1 cellular context compared by ENCODE assay signal in genomic region chr16:78770353-78771091, GRCh38.
TF ChIP-seq lines count a peak whose summit lies in the region.

No MANE protein-coding gene starts in this region.

TF ChIP-seq in HepG2, 621 proteins besides CTCF, POLR2A, EP300 and RAD21 (continued from another document and continues in another):
- TF ChIP-seq CENPX (CRISPR knock-in tag; IDR thresholded peaks at IDR 0.05): no peak
- no peak for TF ChIP-seq NFRKB (IDR thresholded peaks at IDR 0.05)
- 0 out of 2 replicates have a peak, but pooled peaks have one; percentile 64 for TF ChIP-seq SAFB2 (CRISPR knock-in tag; IDR thresholded peaks at IDR 0.05; ENCODE audit: borderline replicate concordance, low read depth)
- peak; percentile 64; the same call in 1 of the 2 replicates for TF ChIP-seq ZNF556 (CRISPR knock-in tag; IDR thresholded peaks at IDR 0.05; ENCODE audit: borderline replicate concordance)
- no peak for TF ChIP-seq ZNF703 (CRISPR knock-in tag; IDR thresholded peaks at IDR 0.05; ENCODE audit: borderline replicate concordance)
- TF ChIP-seq CBFB (CRISPR knock-in tag; IDR thresholded peaks at IDR 0.05): no peak
- no peak for TF ChIP-seq ZBTB3 (CRISPR knock-in tag; IDR thresholded peaks at IDR 0.05; ENCODE audit: borderline replicate concordance, low read depth)
- TF ChIP-seq ZNF576 (CRISPR knock-in tag; IDR thresholded peaks at IDR 0.05): no peak
- 0 out of 2 replicates have a peak, but pooled peaks have one; percentile 18 for TF ChIP-seq MEF2D (CRISPR knock-in tag; IDR thresholded peaks at IDR 0.05)
- TF ChIP-seq GLMP (CRISPR knock-in tag; IDR thresholded peaks at IDR 0.05; ENCODE audit: borderline replicate concordance): no peak
- TF ChIP-seq PRDM4 (CRISPR knock-in tag; IDR thresholded peaks at IDR 0.05; ENCODE audit: borderline replicate concordance): no peak
- no peak for TF ChIP-seq SIX1 (CRISPR knock-in tag; IDR thresholded peaks at IDR 0.05; ENCODE audit: borderline replicate concordance)
- TF ChIP-seq KDM3A (CRISPR knock-in tag; IDR thresholded peaks at IDR 0.05; ENCODE audit: low read depth): peak; percentile 60; the same call in 1 of the 2 replicates
- no peak for TF ChIP-seq DZIP1 (CRISPR knock-in tag; IDR thresholded peaks at IDR 0.05)
- TF ChIP-seq PCBP1 (IDR thresholded peaks at IDR 0.05; ENCODE audit: borderline replicate concordance, low read depth, low read length): no peak
- peak; percentile 39; the same call in 1 of the 2 replicates for TF ChIP-seq ZFY (CRISPR knock-in tag; IDR thresholded peaks at IDR 0.05)
- peak; percentile 61; the same call in 1 of the 2 replicates for TF ChIP-seq ZNF501 (CRISPR knock-in tag; IDR thresholded peaks at IDR 0.05)
- no peak for TF ChIP-seq GFI1 (CRISPR knock-in tag; IDR thresholded peaks at IDR 0.05; ENCODE audit: borderline replicate concordance)
- peak; percentile 87; the same call in 1 of the 2 replicates for TF ChIP-seq CBX5 (CRISPR knock-in tag; IDR thresholded peaks at IDR 0.05; ENCODE audit: borderline replicate concordance)
- TF ChIP-seq ZNF839 (CRISPR knock-in tag; IDR thresholded peaks at IDR 0.05; ENCODE audit: borderline replicate concordance): no peak
- no peak for TF ChIP-seq ZNF3 (CRISPR knock-in tag; IDR thresholded peaks at IDR 0.05)
- TF ChIP-seq NR2F6 (IDR thresholded peaks at IDR 0.05): no peak
- TF ChIP-seq NR2F6 (CRISPR knock-in tag; IDR thresholded peaks at IDR 0.05): no peak
- no peak for TF ChIP-seq SATB2 (CRISPR knock-in tag; IDR thresholded peaks at IDR 0.05)
- TF ChIP-seq KLF15 (CRISPR knock-in tag; IDR thresholded peaks at IDR 0.05; ENCODE audit: borderline replicate concordance): no peak; the same call in 1 of the 2 replicates
- TF ChIP-seq TOPORS (CRISPR knock-in tag; IDR thresholded peaks at IDR 0.05): no peak
- TF ChIP-seq ZFP36L2 (CRISPR knock-in tag; IDR thresholded peaks at IDR 0.05): no peak
- TF ChIP-seq MIER3 (CRISPR knock-in tag; IDR thresholded peaks at IDR 0.05; ENCODE audit: borderline replicate concordance): peak; percentile 82
- no peak for TF ChIP-seq STAT6 (CRISPR knock-in tag; IDR thresholded peaks at IDR 0.05; ENCODE audit: borderline replicate concordance)
- peak; percentile 42; the same call in 1 of the 2 replicates for TF ChIP-seq ZNF574 (CRISPR knock-in tag; IDR thresholded peaks at IDR 0.05)
- TF ChIP-seq ZNF670 (CRISPR knock-in tag; IDR thresholded peaks at IDR 0.05; ENCODE audit: borderline replicate concordance): no peak
- TF ChIP-seq GABPB1 (CRISPR knock-in tag; IDR thresholded peaks at IDR 0.05): peak; percentile 46
- TF ChIP-seq DR1 (CRISPR knock-in tag; IDR thresholded peaks at IDR 0.05): 0 out of 2 replicates have a peak, but pooled peaks have one; percentile 33
- no peak for TF ChIP-seq LRRFIP1 (CRISPR knock-in tag; conservative IDR thresholded peaks at IDR 0.05)
- no peak for TF ChIP-seq ZNF326 (CRISPR knock-in tag; IDR thresholded peaks at IDR 0.05; ENCODE audit: borderline replicate concordance)
- 0 out of 2 replicates have a peak, but pooled peaks have one; percentile 39 for TF ChIP-seq ZNF547 (CRISPR knock-in tag; IDR thresholded peaks at IDR 0.05)
- peak; percentile 53 for TF ChIP-seq TEAD3 (CRISPR knock-in tag; optimal IDR thresholded peaks at IDR 0.05; ENCODE audit: borderline replicate concordance)
- no peak for TF ChIP-seq ZC3H13 (CRISPR knock-in tag; IDR thresholded peaks at IDR 0.05)
- no peak for TF ChIP-seq NFE2 (CRISPR knock-in tag; IDR thresholded peaks at IDR 0.05)
- TF ChIP-seq SALL1 (CRISPR knock-in tag; IDR thresholded peaks at IDR 0.05): peak; percentile 81
- TF ChIP-seq KMT2B (CRISPR knock-in tag; IDR thresholded peaks at IDR 0.05): no peak
- TF ChIP-seq SNAPC5 (CRISPR knock-in tag; IDR thresholded peaks at IDR 0.05; ENCODE audit: borderline replicate concordance): no peak
- no peak for TF ChIP-seq NR1H2 (CRISPR knock-in tag; IDR thresholded peaks at IDR 0.05; ENCODE audit: borderline replicate concordance, low read depth)
- TF ChIP-seq ZNF136 (CRISPR knock-in tag; IDR thresholded peaks at IDR 0.05; ENCODE audit: low read depth): no peak
- TF ChIP-seq ZSCAN30 (CRISPR knock-in tag; IDR thresholded peaks at IDR 0.05): no peak
- 0 out of 2 replicates have a peak, but pooled peaks have one; percentile 37 for TF ChIP-seq ZMYM2 (CRISPR knock-in tag; IDR thresholded peaks at IDR 0.05)
- TF ChIP-seq HMGA1 (CRISPR knock-in tag; conservative IDR thresholded peaks at IDR 0.05): no peak
- 0 out of 2 replicates have a peak, but pooled peaks have one; percentile 53 for TF ChIP-seq ARID2 (CRISPR knock-in tag; IDR thresholded peaks at IDR 0.05; ENCODE audit: borderline replicate concordance)
- TF ChIP-seq ZNF781 (CRISPR knock-in tag; IDR thresholded peaks at IDR 0.05; ENCODE audit: borderline replicate concordance, not compliant biosample characterization): no peak
- no peak for TF ChIP-seq ZNF12 (CRISPR knock-in tag; IDR thresholded peaks at IDR 0.05)
- no peak for TF ChIP-seq ZNF451 (CRISPR knock-in tag; IDR thresholded peaks at IDR 0.05)
- TF ChIP-seq RNF219 (CRISPR knock-in tag; IDR thresholded peaks at IDR 0.05): no peak
- no peak for TF ChIP-seq ZSCAN20 (CRISPR knock-in tag; IDR thresholded peaks at IDR 0.05; ENCODE audit: borderline replicate concordance)
- TF ChIP-seq ARHGAP35 (CRISPR knock-in tag; IDR thresholded peaks at IDR 0.05; ENCODE audit: borderline replicate concordance): no peak
- TF ChIP-seq HNRNPK (IDR thresholded peaks at IDR 0.05; ENCODE audit: low read depth, low read length, poor library complexity, severe bottlenecking): no peak
